In the genomic region with DNA sequence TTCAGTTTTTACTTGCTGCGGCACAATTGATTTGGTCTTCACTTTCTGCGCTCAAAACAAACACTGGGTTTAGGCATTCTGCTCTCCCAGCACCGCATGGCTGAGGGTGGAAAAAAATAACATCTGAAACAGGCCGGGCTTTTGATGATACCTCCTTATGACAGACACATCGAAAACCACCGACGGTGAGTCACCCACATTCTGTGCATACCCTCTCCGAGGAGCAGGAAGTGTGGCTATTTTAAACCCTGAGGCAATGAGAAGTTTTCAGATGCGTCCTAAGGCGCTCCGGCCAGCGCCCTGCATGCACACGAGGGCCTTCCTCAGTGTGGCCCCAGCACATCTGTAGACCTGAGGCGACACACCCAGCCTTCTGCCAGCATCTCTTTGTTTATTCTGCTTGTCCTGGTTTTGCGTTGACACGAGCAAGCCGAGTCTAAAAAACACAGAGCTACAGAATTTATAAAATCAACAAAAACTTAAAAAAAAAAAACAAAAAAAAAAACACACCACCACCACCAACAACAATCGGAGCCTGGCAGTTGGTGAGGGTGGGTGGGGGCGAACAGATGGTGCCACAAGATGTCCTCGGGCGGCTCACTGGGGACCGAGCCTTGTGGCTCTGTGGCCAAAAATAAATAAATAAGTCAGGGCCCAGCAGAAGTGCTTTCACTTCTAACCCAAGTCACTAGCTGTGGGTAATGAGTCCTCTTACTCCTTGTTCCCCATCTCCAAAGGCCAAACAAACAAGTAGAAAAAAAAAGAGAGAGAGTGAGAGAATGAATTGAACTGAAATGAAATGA, we compare ENCODE assay signal across 1 cellular context.
TF ChIP-seq lines count a peak whose summit lies in the region.

No MANE protein-coding gene starts in this region.

TF ChIP-seq in K562, 482 proteins besides CTCF, POLR2A, EP300 and RAD21 (continued from another document and continues in another):
- TF ChIP-seq, protein P1, sequence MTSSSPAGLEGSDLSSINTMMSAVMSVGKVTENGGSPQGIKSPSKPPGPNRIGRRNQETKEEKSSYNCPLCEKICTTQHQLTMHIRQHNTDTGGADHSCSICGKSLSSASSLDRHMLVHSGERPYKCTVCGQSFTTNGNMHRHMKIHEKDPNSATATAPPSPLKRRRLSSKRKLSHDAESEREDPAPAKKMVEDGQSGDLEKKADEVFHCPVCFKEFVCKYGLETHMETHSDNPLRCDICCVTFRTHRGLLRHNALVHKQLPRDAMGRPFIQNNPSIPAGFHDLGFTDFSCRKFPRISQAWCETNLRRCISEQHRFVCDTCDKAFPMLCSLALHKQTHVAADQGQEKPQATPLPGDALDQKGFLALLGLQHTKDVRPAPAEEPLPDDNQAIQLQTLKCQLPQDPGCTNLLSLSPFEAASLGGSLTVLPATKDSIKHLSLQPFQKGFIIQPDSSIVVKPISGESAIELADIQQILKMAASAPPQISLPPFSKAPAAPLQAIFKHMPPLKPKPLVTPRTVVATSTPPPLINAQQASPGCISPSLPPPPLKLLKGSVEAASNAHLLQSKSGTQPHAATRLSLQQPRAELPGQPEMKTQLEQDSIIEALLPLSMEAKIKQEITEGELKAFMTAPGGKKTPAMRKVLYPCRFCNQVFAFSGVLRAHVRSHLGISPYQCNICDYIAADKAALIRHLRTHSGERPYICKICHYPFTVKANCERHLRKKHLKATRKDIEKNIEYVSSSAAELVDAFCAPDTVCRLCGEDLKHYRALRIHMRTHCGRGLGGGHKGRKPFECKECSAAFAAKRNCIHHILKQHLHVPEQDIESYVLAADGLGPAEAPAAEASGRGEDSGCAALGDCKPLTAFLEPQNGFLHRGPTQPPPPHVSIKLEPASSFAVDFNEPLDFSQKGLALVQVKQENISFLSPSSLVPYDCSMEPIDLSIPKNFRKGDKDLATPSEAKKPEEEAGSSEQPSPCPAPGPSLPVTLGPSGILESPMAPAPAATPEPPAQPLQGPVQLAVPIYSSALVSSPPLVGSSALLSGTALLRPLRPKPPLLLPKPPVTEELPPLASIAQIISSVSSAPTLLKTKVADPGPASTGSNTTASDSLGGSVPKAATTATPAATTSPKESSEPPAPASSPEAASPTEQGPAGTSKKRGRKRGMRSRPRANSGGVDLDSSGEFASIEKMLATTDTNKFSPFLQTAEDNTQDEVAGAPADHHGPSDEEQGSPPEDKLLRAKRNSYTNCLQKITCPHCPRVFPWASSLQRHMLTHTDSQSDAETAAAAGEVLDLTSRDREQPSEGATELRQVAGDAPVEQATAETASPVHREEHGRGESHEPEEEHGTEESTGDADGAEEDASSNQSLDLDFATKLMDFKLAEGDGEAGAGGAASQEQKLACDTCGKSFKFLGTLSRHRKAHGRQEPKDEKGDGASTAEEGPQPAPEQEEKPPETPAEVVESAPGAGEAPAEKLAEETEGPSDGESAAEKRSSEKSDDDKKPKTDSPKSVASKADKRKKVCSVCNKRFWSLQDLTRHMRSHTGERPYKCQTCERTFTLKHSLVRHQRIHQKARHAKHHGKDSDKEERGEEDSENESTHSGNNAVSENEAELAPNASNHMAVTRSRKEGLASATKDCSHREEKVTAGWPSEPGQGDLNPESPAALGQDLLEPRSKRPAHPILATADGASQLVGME (CRISPR knock-in tag; IDR thresholded peaks at IDR 0.05) = no peak
- no peak for TF ChIP-seq NFIC (IDR thresholded peaks at IDR 0.05)
- TF ChIP-seq ZNF324 (CRISPR knock-in tag; IDR thresholded peaks at IDR 0.05) = no peak
- peak in 1 of 2 experiments; percentile 41; a peak in 1 of 4 replicates for TF ChIP-seq ZNF639 (CRISPR knock-in tag; conservative IDR thresholded peaks at IDR 0.05 in 1 of 2, IDR thresholded peaks at IDR 0.05 in 1 of 2)
- TF ChIP-seq PPARD (CRISPR knock-in tag; IDR thresholded peaks at IDR 0.05) = no peak
- TF ChIP-seq SUPT5H (IDR thresholded peaks at IDR 0.05) = no peak
- 0 out of 2 replicates have a peak, but pooled peaks have one; percentile 27 for TF ChIP-seq ETV1 (tag; conservative IDR thresholded peaks at IDR 0.05; ENCODE audit: low read depth)
- TF ChIP-seq ZNF277 (CRISPR knock-in tag; IDR thresholded peaks at IDR 0.05; ENCODE audit: borderline replicate concordance) = no peak
- TF ChIP-seq, protein P2, sequence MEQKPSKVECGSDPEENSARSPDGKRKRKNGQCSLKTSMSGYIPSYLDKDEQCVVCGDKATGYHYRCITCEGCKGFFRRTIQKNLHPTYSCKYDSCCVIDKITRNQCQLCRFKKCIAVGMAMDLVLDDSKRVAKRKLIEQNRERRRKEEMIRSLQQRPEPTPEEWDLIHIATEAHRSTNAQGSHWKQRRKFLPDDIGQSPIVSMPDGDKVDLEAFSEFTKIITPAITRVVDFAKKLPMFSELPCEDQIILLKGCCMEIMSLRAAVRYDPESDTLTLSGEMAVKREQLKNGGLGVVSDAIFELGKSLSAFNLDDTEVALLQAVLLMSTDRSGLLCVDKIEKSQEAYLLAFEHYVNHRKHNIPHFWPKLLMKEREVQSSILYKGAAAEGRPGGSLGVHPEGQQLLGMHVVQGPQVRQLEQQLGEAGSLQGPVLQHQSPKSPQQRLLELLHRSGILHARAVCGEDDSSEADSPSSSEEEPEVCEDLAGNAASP (IDR thresholded peaks at IDR 0.05) = no peak
- TF ChIP-seq FIP1L1 (IDR thresholded peaks at IDR 0.05; ENCODE audit: low read depth, low read length, poor library complexity, severe bottlenecking) = no peak
- TF ChIP-seq ZNF146 (CRISPR knock-in tag; IDR thresholded peaks at IDR 0.05; ENCODE audit: unreplicated experiment) = no peak
- no peak for TF ChIP-seq THRAP3 (IDR thresholded peaks at IDR 0.05; ENCODE audit: borderline replicate concordance)
- peak; percentile 54; the same call in 1 of the 2 replicates for TF ChIP-seq TCF3 (CRISPR knock-in tag; IDR thresholded peaks at IDR 0.05)
- TF ChIP-seq ETS1 (conservative IDR thresholded peaks at IDR 0.05; ENCODE audit: control insufficient read depth, low read depth, low read length) = no peak
- 0 out of 2 replicates have a peak, but pooled peaks have one; percentile 14 for TF ChIP-seq TOE1 (IDR thresholded peaks at IDR 0.05; ENCODE audit: borderline replicate concordance)
- no peak for TF ChIP-seq TOE1 (CRISPR knock-in tag; IDR thresholded peaks at IDR 0.05; ENCODE audit: borderline replicate concordance, low read depth)
- TF ChIP-seq, protein P3, sequence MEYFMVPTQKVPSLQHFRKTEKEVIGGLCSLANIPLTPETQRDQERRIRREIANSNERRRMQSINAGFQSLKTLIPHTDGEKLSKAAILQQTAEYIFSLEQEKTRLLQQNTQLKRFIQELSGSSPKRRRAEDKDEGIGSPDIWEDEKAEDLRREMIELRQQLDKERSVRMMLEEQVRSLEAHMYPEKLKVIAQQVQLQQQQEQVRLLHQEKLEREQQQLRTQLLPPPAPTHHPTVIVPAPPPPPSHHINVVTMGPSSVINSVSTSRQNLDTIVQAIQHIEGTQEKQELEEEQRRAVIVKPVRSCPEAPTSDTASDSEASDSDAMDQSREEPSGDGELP (CRISPR knock-in tag; IDR thresholded peaks at IDR 0.05; ENCODE audit: borderline replicate concordance) = peak; percentile 63; the same call in 1 of the 2 replicates
- TF ChIP-seq, protein P4, sequence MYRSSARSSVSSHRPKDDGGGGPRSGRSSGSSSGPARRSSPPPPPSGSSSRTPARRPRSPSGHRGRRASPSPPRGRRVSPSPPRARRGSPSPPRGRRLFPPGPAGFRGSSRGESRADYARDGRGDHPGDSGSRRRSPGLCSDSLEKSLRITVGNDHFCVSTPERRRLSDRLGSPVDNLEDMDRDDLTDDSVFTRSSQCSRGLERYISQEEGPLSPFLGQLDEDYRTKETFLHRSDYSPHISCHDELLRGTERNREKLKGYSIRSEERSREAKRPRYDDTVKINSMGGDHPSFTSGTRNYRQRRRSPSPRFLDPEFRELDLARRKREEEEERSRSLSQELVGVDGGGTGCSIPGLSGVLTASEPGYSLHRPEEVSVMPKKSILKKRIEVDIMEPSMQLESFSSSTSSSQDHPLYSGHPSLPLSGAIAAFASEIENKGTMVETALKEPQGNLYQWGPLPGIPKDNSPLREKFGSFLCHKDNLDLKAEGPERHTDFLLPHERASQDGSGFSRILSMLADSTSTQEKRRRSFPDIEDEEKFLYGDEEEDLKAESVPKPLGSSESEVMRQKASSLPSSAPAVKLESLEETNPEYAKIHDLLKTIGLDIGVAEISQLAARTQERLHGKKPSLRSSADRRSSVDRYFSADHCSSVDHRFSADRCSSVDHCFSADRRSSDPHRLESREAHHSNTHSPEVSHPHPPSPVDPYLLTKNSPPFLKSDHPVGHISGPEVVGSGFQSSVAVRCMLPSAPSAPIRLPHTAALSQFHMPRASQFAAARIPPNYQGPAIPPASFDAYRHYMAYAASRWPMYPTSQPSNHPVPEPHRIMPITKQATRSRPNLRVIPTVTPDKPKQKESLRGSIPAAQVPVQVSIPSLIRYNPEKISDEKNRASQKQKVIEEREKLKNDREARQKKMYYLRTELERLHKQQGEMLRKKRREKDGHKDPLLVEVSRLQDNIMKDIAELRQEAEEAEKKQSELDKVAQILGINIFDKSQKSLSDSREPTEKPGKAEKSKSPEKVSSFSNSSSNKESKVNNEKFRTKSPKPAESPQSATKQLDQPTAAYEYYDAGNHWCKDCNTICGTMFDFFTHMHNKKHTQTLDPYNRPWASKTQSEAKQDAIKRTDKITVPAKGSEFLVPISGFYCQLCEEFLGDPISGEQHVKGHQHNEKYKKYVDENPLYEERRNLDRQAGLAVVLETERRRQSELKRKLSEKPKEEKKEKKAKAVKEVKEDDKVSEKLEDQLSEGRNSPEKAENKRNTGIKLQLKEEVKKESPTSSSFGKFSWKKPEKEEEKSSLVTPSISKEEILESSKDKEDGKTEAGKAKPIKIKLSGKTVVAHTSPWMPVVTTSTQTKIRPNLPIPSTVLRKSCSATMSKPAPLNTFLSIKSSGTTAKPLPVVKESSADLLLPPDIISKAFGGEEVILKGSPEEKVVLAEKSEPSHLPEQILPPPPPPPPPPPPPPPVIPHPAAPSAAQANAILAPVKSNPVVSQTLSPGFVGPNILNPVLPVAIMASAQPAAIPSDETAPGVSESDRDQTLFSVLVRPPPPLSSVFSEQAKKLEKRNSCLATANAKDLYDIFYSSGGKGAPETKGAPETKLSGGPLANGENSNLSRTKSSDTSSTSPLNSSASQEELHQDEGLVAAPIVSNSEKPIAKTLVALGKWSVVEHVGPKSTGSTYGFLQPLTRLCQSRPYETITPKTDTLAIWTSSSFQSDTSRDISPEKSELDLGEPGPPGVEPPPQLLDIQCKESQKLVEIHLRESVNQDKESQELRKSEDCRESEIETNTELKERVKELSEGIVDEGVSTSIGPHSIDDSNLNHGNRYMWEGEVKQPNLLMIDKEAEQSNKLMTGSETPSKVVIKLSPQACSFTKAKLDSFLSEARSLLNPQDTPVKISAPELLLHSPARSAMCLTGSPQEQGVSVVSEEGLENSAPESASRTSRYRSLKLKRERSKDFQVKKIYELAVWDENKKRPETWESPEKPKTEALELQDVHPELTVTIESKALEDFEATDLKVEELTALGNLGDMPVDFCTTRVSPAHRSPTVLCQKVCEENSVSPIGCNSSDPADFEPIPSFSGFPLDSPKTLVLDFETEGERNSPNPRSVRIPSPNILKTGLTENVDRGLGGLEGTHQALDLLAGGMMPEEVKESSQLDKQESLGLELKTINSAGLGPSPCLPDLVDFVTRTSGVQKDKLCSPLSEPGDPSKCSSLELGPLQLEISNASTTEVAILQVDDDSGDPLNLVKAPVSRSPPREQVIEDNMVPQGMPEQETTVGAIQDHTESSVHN (IDR thresholded peaks at IDR 0.05; ENCODE audit: borderline replicate concordance in 1 of 2, low read depth in 1 of 2) = no peak
- TF ChIP-seq ZBTB34 (CRISPR knock-in tag; IDR thresholded peaks at IDR 0.05) = no peak
- TF ChIP-seq PHB (CRISPR knock-in tag; IDR thresholded peaks at IDR 0.05) = no peak
- TF ChIP-seq, protein P5, sequence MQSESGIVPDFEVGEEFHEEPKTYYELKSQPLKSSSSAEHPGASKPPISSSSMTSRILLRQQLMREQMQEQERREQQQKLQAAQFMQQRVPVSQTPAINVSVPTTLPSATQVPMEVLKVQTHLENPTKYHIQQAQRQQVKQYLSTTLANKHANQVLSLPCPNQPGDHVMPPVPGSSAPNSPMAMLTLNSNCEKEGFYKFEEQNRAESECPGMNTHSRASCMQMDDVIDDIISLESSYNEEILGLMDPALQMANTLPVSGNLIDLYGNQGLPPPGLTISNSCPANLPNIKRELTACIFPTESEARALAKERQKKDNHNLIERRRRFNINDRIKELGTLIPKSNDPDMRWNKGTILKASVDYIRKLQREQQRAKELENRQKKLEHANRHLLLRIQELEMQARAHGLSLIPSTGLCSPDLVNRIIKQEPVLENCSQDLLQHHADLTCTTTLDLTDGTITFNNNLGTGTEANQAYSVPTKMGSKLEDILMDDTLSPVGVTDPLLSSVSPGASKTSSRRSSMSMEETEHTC (IDR thresholded peaks at IDR 0.05) = 0 out of 2 replicates have a peak, but pooled peaks have one; percentile 37
- TF ChIP-seq FOXA3 (CRISPR knock-in tag; conservative IDR thresholded peaks at IDR 0.05 in 1 of 2, IDR thresholded peaks at IDR 0.05 in 1 of 2) = peak in 1 of 2 experiments; percentile 87; a peak in 2 of 4 replicates
- no peak for TF ChIP-seq FUS (optimal IDR thresholded peaks at IDR 0.05; ENCODE audit: low read depth, low read length)
